1 cellular context compared by ENCODE assay signal in genomic region chr20:3894796-3895195, GRCh38.
TF ChIP-seq lines count a peak whose summit lies in the region.

No MANE protein-coding gene starts in this region.

TF ChIP-seq in K562, 482 proteins besides CTCF, POLR2A, EP300 and RAD21:
- TF ChIP-seq C11orf30 (IDR thresholded peaks at IDR 0.05; ENCODE audit: low read depth) (peak; percentile 53), ERF (CRISPR knock-in tag; IDR thresholded peaks at IDR 0.05) (no peak), MAFG (tag; conservative IDR thresholded peaks at IDR 0.05) (0 out of 2 replicates have a peak, but pooled peaks have one; percentile 19), MIER1 (IDR thresholded peaks at IDR 0.05; ENCODE audit: low read depth) (no peak), ZNF316 (IDR thresholded peaks at IDR 0.05) (peak; percentile 64), TCF7L2 (IDR thresholded peaks at IDR 0.05; ENCODE audit: low read depth, low read length) (no peak)
TF ChIP-seq in K562: peak in this region for 3.
